ENCODE assay signal across 1 cellular context in genomic region chr17:46025510-46025909, GRCh38.
TF ChIP-seq lines count a peak whose summit lies in the region.

No MANE protein-coding gene starts in this region.

TF ChIP-seq in H1, 55 proteins besides CTCF, POLR2A, EP300 and RAD21:
- no peak for TF ChIP-seq NANOG (IDR thresholded peaks at IDR 0.05; ENCODE audit: insufficient read depth, low read depth, low read length, poor library complexity, severe bottlenecking)
- 0 out of 2 replicates have a peak, but pooled peaks have one; percentile 21 for TF ChIP-seq POLR2AphosphoS5 (IDR thresholded peaks at IDR 0.05; ENCODE audit: low read depth, low read length)
